1 cellular context compared by ENCODE assay signal in the genomic region with DNA sequence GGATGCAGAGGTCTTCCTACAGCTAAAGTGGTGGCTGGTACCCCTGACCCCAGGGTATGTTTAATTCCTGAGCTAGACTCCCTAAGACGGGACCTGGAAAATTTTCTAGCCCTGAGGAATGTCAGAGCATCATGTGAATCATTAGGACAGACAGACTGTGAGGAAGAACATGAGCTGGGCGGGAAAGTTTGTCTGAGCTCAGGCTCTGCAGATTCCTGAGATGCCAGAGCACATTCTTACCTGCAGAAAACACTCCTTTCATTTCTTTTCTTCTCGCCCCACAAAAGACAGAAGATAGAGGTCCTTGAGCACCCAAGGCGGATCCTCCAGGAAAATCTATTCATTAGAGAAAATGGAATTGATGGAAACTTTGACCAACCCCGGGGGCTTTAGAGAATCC.
TF ChIP-seq lines count a peak whose summit lies in the region.

No MANE protein-coding gene starts in this region.

TF ChIP-seq in HCT116, 20 proteins besides CTCF, POLR2A, EP300 and RAD21:
- TF ChIP-seq YY1 (IDR thresholded peaks at IDR 0.05; ENCODE audit: extremely low read depth, insufficient replicate concordance, low read depth, low read length) (no peak), FOSL1 (IDR thresholded peaks at IDR 0.05; ENCODE audit: low read depth) (no peak), ELF1 (IDR thresholded peaks at IDR 0.05; ENCODE audit: borderline replicate concordance, low read depth) (no peak), ZFX (IDR thresholded peaks at IDR 0.05) (no peak)
- TF ChIP-seq, protein P1, sequence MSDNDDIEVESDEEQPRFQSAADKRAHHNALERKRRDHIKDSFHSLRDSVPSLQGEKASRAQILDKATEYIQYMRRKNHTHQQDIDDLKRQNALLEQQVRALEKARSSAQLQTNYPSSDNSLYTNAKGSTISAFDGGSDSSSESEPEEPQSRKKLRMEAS (IDR thresholded peaks at IDR 0.05) = no peak
